ENCODE assay signal across 29 cellular contexts in genomic region chr2:49444005-49444404, GRCh38.
"Had no signal": no experiment of that assay in that cellular context is flagged by ENCODE, and none has a peak within 500 bp of the region (broad histone marks: within the 10 kb centered on the region; RNA-seq: fewer than 3 reads in every experiment).

No MANE protein-coding gene starts in this region.

- H3K4me1 Mint-ChIP-seq: T-cell had no signal

- H3K36me3 Mint-ChIP-seq: T-cell had no signal

- H3K4me3 ChIP-seq: MG63, PC-9, SJCRH30, SK-N-MC had no signal

- ATAC-seq: Panc1, Right ventricle myocardium inferior, SK-N-SH treated with all-trans-retinoic acid at 6 μM for 48 hours, T-cell had no signal

- H3K4me2 ChIP-seq: PC-9 had no signal

- DNase-seq: Kasumi-1, MG63, NCI-H1048, NCI-H1092 treated with DMSO at 0.1 percent for 48 hours, NCI-H1105 treated with DMSO at 0.1 percent for 48 hours, NCI-H1436, NCI-H146, NCI-H1694, NCI-H187, NCI-H1930, NCI-H2029 treated with DMSO at 0.1 percent for 48 hours, NCI-H2081 treated with DMSO at 0.1 percent for 48 hours, NCI-H2107, NCI-H226, NCI-H446 treated with DMSO at 0.1 percent for 48 hours, NCI-H510A, NCI-H526, NCI-H69, NCI-H748 treated with DMSO at 0.1 percent for 48 hours, PC-9, SHP77, SIG-M5, SJCRH30, T-cell had no signal

- H2AFZ ChIP-seq: PC-9 had no signal

- H3K27me3 ChIP-seq: MG63, SJCRH30 had no signal

- H3K27ac ChIP-seq: PC-9, RWPE1, SJCRH30, SK-N-MC had no signal

- H3K4me3 Mint-ChIP-seq: T-cell had no signal

- H3K4me1 ChIP-seq: SJCRH30 had no signal

- H3K27ac Mint-ChIP-seq: T-cell had no signal

- H3K36me3 ChIP-seq: MG63, SJCRH30 had no signal

- H3K27me3 Mint-ChIP-seq: T-cell had no signal
